Comparison of ENCODE assay signal across 14 cellular contexts in the genomic region with DNA sequence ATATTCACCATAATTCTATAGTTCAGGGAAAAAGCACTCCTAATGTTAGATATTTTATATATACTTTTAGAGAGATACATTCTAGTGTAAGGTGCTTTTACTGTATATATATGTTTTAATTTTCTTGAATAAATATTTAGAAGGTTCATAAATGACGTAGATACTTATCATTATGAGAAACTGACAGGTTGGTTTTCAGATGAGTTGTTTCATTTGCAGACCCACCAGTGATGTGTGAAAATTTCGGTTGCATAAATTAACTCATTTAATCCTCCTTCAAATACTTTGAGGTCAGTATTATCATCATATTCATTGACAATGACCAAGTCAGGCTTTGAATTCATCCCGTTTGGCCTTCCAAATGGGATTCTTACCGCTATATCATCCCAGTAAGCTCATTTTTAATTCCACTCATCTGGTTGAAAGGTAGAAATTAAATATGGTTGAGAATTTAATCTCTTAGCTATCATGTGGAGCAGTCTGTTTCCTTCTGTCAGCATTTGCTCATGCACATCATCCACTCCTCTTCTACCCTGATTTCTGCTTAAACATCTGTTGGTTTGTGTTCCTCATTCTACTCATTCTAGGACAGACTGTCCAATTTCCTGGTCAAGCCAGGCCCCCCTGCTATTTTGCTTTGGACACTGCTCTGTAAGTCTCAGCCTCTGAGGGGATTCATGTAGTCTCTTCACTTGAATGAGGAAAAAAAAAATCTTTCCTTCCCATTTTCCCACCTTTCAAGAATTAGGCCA.
DNase-seq lines count a peak whose midpoint lies in the region; ATAC-seq and TF ChIP-seq lines count a peak whose summit lies in the region.
"Had no signal": no experiment of that assay in that cellular context is flagged by ENCODE, and none has a peak within 500 bp of the region (broad histone marks: within the 10 kb centered on the region; RNA-seq: fewer than 3 reads in every experiment).

No MANE protein-coding gene starts in this region.

- H4K20me1 ChIP-seq in smooth muscle cell (ENCODE audit: low read depth) (no peaks in the 10 kb centered on the region), SK-N-SH (ENCODE audit: insufficient read depth) (no peaks in the 10 kb centered on the region)

- no peaks in the 10 kb centered on the region for H3K9me2 ChIP-seq in SK-N-SH

- no peak for TF ChIP-seq RAD21 in SK-N-SH (IDR thresholded peaks at IDR 0.05; ENCODE audit: low read length)

- peak; percentile 14 for DNase-seq in LHCN-M2 (ENCODE audit: low read depth)
- no peak for DNase-seq in smooth muscle cell (lab: John Stamatoyannopoulos, UW; ENCODE audit: unreplicated experiment)
- DNase-seq in Peyer's patch = no peak
- no peak for DNase-seq in SK-N-SH
- no peak for DNase-seq in vagina (ENCODE audit: extremely low spot score in 2 of 2)
- DNase-seq: CD8-positive, alpha-beta memory T cell; mammary epithelial cell; NCI-H1092; NCI-H446 treated with DMSO at 0.1 percent for 48 hours; T-helper 9 cell; testis had no signal

- no peaks in the 10 kb centered on the region for H3K4me1 ChIP-seq in smooth muscle cell (ENCODE audit: low read depth)
- no peaks in the 10 kb centered on the region for H3K4me1 ChIP-seq in Peyer's patch
- no peaks in the 10 kb centered on the region for H3K4me1 ChIP-seq in SK-N-SH (ENCODE audit: control insufficient read depth in 1 of 2, insufficient read depth in 2 of 2, low read depth in 1 of 2, low read length in 1 of 2)
- no peaks in the 10 kb centered on the region for H3K4me1 ChIP-seq in vagina
- H3K4me1 ChIP-seq: testis had no signal

- TF ChIP-seq POLR2A in Peyer's patch (IDR thresholded peaks at IDR 0.05) (no peak), vagina (IDR thresholded peaks at IDR 0.05) (no peak)

- H3K4me2 ChIP-seq in smooth muscle cell (no peak overlapping the region), SK-N-SH (no peak overlapping the region)

- H3K36me3 ChIP-seq in smooth muscle cell (ENCODE audit: low read depth) (no peaks in the 10 kb centered on the region), Peyer's patch (no peaks in the 10 kb centered on the region), SK-N-SH (replicated peaks in 1 of 2; ENCODE audit: control insufficient read depth in 1 of 2, insufficient read depth in 2 of 2, low read length in 1 of 2) (no peaks in the 10 kb centered on the region), vagina (no peaks in the 10 kb centered on the region)

- no peaks in the 10 kb centered on the region for H3K27me3 ChIP-seq in smooth muscle cell (ENCODE audit: low read depth)
- no peaks in the 10 kb centered on the region for H3K27me3 ChIP-seq in Peyer's patch
- H3K27me3 ChIP-seq in SK-N-SH (ENCODE audit: insufficient read depth) = no peaks in the 10 kb centered on the region
- H3K27me3 ChIP-seq in vagina = no peaks in the 10 kb centered on the region
- H3K27me3 ChIP-seq: testis had no signal

- POLR2A ChIA-PET in SK-N-SH (lab: Yijun Ruan, JAX) = no interaction called here

- CTCF ChIA-PET in SK-N-SH (lab: Yijun Ruan, JAX) = no interaction called here

- ATAC-seq in GM18909 (IDR thresholded peaks at IDR 0.05; ENCODE audit: poor library complexity, unreplicated experiment) (peak; percentile 53), HG02798 (IDR thresholded peaks at IDR 0.05; ENCODE audit: poor library complexity, unreplicated experiment) (peak; percentile 45)

- H3K4me3 ChIP-seq in smooth muscle cell (no peak overlapping the region), Peyer's patch (no peak overlapping the region), SK-N-SH (ENCODE audit: low read depth in 2 of 2, low read length in 1 of 2) (no peak overlapping the region), vagina (no peak overlapping the region)
- H3K4me3 ChIP-seq: skin epidermis, testis had no signal

- WGBS in smooth muscle cell (ENCODE audit: low lambda C conversion rate) = 91% methylated on average over 4 of the region's 4 CpGs
- 75% methylated on average over 4 of the region's 4 CpGs for WGBS in SK-N-SH (ENCODE audit: low lambda C conversion rate)

- H3K79me2 ChIP-seq in smooth muscle cell (ENCODE audit: low read depth) = no peaks in the 10 kb centered on the region
- H3K79me2 ChIP-seq in SK-N-SH (ENCODE audit: insufficient read depth) = no peaks in the 10 kb centered on the region

- H3K27ac ChIP-seq in smooth muscle cell (ENCODE audit: low read depth) = no peak overlapping the region
- no peak overlapping the region for H3K27ac ChIP-seq in Peyer's patch
- no peak overlapping the region for H3K27ac ChIP-seq in SK-N-SH (ENCODE audit: low read depth in 2 of 2, low read length in 1 of 2)
- H3K27ac ChIP-seq in vagina = no peak overlapping the region
- H3K27ac ChIP-seq: skin epidermis, testis had no signal

- H3F3A ChIP-seq in smooth muscle cell (ENCODE audit: low read depth) = no peaks in the 10 kb centered on the region
- H3F3A ChIP-seq in SK-N-SH (replicated peaks; ENCODE audit: insufficient read depth) = no peaks in the 10 kb centered on the region

- peak overlapping the region; percentile 17 for H2AFZ ChIP-seq in smooth muscle cell (ENCODE audit: low read depth)
- no peak overlapping the region for H2AFZ ChIP-seq in SK-N-SH (ENCODE audit: low read depth)

- intact Hi-C loops in vagina (cut with DNase I) = no loop called here

- TF ChIP-seq CTCF in smooth muscle cell (IDR thresholded peaks at IDR 0.05; ENCODE audit: borderline replicate concordance, insufficient read depth, poor library complexity, severe bottlenecking) = no peak
- no peak for TF ChIP-seq CTCF in Peyer's patch (IDR thresholded peaks at IDR 0.05)
- no peak for TF ChIP-seq CTCF in SK-N-SH (IDR thresholded peaks at IDR 0.05)
- TF ChIP-seq CTCF in vagina (IDR thresholded peaks at IDR 0.05) = no peak

- TF ChIP-seq EP300 in SK-N-SH (IDR thresholded peaks at IDR 0.05; ENCODE audit: borderline replicate concordance in 1 of 2, low read depth in 1 of 2, low read length in 1 of 2) = no peak

- H3K9me3 ChIP-seq in smooth muscle cell (replicated peaks; ENCODE audit: low read depth) (no peaks in the 10 kb centered on the region), Peyer's patch (no peaks in the 10 kb centered on the region), SK-N-SH (no peaks in the 10 kb centered on the region), vagina (no peaks in the 10 kb centered on the region)
- H3K9me3 ChIP-seq: testis had no signal

- H3K9ac ChIP-seq in smooth muscle cell (ENCODE audit: low read depth) (no peak overlapping the region), SK-N-SH (no peak overlapping the region)

TF ChIP-seq in SK-N-SH, 30 proteins besides CTCF, POLR2A, EP300 and RAD21:
- no peak for TF ChIP-seq NRF1 (IDR thresholded peaks at IDR 0.05; ENCODE audit: low read depth, low read length)
- TF ChIP-seq SMC3 (IDR thresholded peaks at IDR 0.05; ENCODE audit: low read depth, low read length) = no peak
- TF ChIP-seq, protein P1, sequence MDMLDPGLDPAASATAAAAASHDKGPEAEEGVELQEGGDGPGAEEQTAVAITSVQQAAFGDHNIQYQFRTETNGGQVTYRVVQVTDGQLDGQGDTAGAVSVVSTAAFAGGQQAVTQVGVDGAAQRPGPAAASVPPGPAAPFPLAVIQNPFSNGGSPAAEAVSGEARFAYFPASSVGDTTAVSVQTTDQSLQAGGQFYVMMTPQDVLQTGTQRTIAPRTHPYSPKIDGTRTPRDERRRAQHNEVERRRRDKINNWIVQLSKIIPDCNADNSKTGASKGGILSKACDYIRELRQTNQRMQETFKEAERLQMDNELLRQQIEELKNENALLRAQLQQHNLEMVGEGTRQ (IDR thresholded peaks at IDR 0.05; ENCODE audit: borderline replicate concordance, low read depth, low read length) = no peak
- no peak for TF ChIP-seq RCOR1 (IDR thresholded peaks at IDR 0.05; ENCODE audit: low read length)
- no peak for TF ChIP-seq TAF1 (IDR thresholded peaks at IDR 0.05; ENCODE audit: borderline replicate concordance, low read depth, low read length)
